ENCODE assay signal across 1 cellular context in the genomic region with DNA sequence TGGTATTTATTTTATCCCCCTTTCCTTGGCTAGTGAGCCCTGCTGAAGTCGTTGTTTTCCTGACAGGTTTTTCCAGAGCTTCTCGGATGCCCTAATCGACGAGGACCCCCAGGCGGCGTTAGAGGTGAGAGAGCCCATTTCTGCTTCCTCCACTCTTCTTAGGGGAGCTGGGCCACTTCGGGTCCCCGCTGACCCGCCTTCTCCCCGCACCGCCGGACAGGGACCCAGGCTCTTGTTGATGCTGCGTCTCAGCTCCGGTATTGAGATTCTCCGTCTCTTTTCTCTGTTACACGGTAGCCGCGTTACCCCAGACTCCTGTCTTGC.
TF ChIP-seq lines count a peak whose summit lies in the region.

No MANE protein-coding gene starts in this region.

TF ChIP-seq in HepG2, 621 proteins besides CTCF, POLR2A, EP300 and RAD21:
- TF ChIP-seq ZNF543 (CRISPR knock-in tag; IDR thresholded peaks at IDR 0.05) (0 out of 2 replicates have a peak, but pooled peaks have one; percentile 4), ZNF766 (CRISPR knock-in tag; IDR thresholded peaks at IDR 0.05; ENCODE audit: borderline replicate concordance) (0 out of 2 replicates have a peak, but pooled peaks have one; percentile 3), ZNF709 (CRISPR knock-in tag; IDR thresholded peaks at IDR 0.05) (no peak), ZNF678 (CRISPR knock-in tag; IDR thresholded peaks at IDR 0.05) (0 out of 2 replicates have a peak, but pooled peaks have one; percentile 44), ZNF207 (IDR thresholded peaks at IDR 0.05; ENCODE audit: borderline replicate concordance) (no peak), TP53 (CRISPR knock-in tag; conservative IDR thresholded peaks at IDR 0.05) (0 out of 2 replicates have a peak, but pooled peaks have one; percentile 14), KAT7 (CRISPR knock-in tag; IDR thresholded peaks at IDR 0.05; ENCODE audit: borderline replicate concordance) (peak; percentile 67; the same call in 1 of the 2 replicates), TARDBP (CRISPR knock-in tag; IDR thresholded peaks at IDR 0.05) (peak; percentile 3; the same call in 1 of the 2 replicates), GFI1 (CRISPR knock-in tag; IDR thresholded peaks at IDR 0.05; ENCODE audit: borderline replicate concordance) (peak; percentile 50; the same call in 1 of the 2 replicates), ZNF468 (CRISPR knock-in tag; IDR thresholded peaks at IDR 0.05) (0 out of 2 replicates have a peak, but pooled peaks have one; percentile 11), ZNF615 (CRISPR knock-in tag; IDR thresholded peaks at IDR 0.05; ENCODE audit: borderline replicate concordance) (0 out of 2 replicates have a peak, but pooled peaks have one; percentile 1), ZNF253 (CRISPR knock-in tag; IDR thresholded peaks at IDR 0.05; ENCODE audit: borderline replicate concordance) (no peak), RFX1 (IDR thresholded peaks at IDR 0.05) (no peak), ZNF75D (CRISPR knock-in tag; IDR thresholded peaks at IDR 0.05; ENCODE audit: borderline replicate concordance) (0 out of 2 replicates have a peak, but pooled peaks have one; percentile 28), ZNF496 (CRISPR knock-in tag; IDR thresholded peaks at IDR 0.05; ENCODE audit: insufficient replicate concordance) (no peak), ZKSCAN1 (IDR thresholded peaks at IDR 0.05; ENCODE audit: low read length) (no peak)
- TF ChIP-seq, protein P1, sequence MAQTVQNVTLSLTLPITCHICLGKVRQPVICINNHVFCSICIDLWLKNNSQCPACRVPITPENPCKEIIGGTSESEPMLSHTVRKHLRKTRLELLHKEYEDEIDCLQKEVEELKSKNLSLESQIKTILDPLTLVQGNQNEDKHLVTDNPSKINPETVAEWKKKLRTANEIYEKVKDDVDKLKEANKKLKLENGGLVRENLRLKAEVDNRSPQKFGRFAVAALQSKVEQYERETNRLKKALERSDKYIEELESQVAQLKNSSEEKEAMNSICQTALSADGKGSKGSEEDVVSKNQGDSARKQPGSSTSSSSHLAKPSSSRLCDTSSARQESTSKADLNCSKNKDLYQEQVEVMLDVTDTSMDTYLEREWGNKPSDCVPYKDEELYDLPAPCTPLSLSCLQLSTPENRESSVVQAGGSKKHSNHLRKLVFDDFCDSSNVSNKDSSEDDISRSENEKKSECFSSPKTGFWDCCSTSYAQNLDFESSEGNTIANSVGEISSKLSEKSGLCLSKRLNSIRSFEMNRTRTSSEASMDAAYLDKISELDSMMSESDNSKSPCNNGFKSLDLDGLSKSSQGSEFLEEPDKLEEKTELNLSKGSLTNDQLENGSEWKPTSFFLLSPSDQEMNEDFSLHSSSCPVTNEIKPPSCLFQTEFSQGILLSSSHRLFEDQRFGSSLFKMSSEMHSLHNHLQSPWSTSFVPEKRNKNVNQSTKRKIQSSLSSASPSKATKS (CRISPR knock-in tag; IDR thresholded peaks at IDR 0.05): peak; percentile 65; the same call in 1 of the 2 replicates
- TF ChIP-seq, protein P2, sequence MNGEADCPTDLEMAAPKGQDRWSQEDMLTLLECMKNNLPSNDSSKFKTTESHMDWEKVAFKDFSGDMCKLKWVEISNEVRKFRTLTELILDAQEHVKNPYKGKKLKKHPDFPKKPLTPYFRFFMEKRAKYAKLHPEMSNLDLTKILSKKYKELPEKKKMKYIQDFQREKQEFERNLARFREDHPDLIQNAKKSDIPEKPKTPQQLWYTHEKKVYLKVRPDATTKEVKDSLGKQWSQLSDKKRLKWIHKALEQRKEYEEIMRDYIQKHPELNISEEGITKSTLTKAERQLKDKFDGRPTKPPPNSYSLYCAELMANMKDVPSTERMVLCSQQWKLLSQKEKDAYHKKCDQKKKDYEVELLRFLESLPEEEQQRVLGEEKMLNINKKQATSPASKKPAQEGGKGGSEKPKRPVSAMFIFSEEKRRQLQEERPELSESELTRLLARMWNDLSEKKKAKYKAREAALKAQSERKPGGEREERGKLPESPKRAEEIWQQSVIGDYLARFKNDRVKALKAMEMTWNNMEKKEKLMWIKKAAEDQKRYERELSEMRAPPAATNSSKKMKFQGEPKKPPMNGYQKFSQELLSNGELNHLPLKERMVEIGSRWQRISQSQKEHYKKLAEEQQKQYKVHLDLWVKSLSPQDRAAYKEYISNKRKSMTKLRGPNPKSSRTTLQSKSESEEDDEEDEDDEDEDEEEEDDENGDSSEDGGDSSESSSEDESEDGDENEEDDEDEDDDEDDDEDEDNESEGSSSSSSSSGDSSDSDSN (CRISPR knock-in tag; IDR thresholded peaks at IDR 0.05): peak; percentile 24
- TF ChIP-seq, protein P3, sequence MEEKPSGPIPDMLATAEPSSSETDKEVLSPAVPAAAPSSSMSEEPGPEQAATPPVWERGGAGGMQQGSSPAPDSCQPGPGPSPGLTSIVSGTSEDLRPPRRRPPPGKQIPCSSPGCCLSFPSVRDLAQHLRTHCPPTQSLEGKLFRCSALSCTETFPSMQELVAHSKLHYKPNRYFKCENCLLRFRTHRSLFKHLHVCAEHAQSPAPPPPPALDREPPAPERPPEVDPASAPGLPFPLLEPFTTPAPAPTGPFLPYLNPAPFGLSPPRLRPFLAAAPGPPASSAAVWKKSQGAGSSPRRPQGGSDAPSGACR (CRISPR knock-in tag; IDR thresholded peaks at IDR 0.05): no peak
- TF ChIP-seq, protein P4, sequence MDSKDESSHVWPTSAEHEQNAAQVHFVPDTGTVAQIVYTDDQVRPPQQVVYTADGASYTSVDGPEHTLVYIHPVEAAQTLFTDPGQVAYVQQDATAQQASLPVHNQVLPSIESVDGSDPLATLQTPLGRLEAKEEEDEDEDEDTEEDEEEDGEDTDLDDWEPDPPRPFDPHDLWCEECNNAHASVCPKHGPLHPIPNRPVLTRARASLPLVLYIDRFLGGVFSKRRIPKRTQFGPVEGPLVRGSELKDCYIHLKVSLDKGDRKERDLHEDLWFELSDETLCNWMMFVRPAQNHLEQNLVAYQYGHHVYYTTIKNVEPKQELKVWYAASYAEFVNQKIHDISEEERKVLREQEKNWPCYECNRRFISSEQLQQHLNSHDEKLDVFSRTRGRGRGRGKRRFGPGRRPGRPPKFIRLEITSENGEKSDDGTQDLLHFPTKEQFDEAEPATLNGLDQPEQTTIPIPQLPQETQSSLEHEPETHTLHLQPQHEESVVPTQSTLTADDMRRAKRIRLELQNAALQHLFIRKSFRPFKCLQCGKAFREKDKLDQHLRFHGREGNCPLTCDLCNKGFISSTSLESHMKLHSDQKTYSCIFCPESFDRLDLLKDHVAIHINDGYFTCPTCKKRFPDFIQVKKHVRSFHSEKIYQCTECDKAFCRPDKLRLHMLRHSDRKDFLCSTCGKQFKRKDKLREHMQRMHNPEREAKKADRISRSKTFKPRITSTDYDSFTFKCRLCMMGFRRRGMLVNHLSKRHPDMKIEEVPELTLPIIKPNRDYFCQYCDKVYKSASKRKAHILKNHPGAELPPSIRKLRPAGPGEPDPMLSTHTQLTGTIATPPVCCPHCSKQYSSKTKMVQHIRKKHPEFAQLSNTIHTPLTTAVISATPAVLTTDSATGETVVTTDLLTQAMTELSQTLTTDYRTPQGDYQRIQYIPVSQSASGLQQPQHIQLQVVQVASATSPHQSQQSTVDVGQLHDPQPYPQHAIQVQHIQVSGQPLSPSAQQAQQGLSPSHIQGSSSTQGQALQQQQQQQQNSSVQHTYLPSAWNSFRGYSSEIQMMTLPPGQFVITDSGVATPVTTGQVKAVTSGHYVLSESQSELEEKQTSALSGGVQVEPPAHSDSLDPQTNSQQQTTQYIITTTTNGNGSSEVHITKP (CRISPR knock-in tag; IDR thresholded peaks at IDR 0.05; ENCODE audit: low read depth): peak; percentile 85
- TF ChIP-seq, protein P5, sequence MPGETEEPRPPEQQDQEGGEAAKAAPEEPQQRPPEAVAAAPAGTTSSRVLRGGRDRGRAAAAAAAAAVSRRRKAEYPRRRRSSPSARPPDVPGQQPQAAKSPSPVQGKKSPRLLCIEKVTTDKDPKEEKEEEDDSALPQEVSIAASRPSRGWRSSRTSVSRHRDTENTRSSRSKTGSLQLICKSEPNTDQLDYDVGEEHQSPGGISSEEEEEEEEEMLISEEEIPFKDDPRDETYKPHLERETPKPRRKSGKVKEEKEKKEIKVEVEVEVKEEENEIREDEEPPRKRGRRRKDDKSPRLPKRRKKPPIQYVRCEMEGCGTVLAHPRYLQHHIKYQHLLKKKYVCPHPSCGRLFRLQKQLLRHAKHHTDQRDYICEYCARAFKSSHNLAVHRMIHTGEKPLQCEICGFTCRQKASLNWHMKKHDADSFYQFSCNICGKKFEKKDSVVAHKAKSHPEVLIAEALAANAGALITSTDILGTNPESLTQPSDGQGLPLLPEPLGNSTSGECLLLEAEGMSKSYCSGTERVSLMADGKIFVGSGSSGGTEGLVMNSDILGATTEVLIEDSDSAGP (CRISPR knock-in tag; IDR thresholded peaks at IDR 0.05; ENCODE audit: borderline replicate concordance): 0 out of 2 replicates have a peak, but pooled peaks have one; percentile 12
- TF ChIP-seq, protein P6, sequence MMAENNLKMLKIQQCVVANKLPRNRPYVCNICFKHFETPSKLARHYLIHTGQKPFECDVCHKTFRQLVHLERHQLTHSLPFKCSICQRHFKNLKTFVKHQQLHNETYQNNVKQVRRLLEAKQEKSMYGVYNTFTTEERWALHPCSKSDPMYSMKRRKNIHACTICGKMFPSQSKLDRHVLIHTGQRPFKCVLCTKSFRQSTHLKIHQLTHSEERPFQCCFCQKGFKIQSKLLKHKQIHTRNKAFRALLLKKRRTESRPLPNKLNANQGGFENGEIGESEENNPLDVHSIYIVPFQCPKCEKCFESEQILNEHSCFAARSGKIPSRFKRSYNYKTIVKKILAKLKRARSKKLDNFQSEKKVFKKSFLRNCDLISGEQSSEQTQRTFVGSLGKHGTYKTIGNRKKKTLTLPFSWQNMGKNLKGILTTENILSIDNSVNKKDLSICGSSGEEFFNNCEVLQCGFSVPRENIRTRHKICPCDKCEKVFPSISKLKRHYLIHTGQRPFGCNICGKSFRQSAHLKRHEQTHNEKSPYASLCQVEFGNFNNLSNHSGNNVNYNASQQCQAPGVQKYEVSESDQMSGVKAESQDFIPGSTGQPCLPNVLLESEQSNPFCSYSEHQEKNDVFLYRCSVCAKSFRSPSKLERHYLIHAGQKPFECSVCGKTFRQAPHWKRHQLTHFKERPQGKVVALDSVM (CRISPR knock-in tag; IDR thresholded peaks at IDR 0.05): peak; percentile 28; the same call in 1 of the 2 replicates
- TF ChIP-seq, protein P7, sequence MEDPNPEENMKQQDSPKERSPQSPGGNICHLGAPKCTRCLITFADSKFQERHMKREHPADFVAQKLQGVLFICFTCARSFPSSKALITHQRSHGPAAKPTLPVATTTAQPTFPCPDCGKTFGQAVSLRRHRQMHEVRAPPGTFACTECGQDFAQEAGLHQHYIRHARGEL (CRISPR knock-in tag; IDR thresholded peaks at IDR 0.05): no peak
- TF ChIP-seq, protein P8, sequence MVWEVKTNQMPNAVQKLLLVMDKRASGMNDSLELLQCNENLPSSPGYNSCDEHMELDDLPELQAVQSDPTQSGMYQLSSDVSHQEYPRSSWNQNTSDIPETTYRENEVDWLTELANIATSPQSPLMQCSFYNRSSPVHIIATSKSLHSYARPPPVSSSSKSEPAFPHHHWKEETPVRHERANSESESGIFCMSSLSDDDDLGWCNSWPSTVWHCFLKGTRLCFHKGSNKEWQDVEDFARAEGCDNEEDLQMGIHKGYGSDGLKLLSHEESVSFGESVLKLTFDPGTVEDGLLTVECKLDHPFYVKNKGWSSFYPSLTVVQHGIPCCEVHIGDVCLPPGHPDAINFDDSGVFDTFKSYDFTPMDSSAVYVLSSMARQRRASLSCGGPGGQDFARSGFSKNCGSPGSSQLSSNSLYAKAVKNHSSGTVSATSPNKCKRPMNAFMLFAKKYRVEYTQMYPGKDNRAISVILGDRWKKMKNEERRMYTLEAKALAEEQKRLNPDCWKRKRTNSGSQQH (CRISPR knock-in tag; IDR thresholded peaks at IDR 0.05; ENCODE audit: low read depth): no peak
- TF ChIP-seq, protein P9, sequence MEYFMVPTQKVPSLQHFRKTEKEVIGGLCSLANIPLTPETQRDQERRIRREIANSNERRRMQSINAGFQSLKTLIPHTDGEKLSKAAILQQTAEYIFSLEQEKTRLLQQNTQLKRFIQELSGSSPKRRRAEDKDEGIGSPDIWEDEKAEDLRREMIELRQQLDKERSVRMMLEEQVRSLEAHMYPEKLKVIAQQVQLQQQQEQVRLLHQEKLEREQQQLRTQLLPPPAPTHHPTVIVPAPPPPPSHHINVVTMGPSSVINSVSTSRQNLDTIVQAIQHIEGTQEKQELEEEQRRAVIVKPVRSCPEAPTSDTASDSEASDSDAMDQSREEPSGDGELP (IDR thresholded peaks at IDR 0.05; ENCODE audit: borderline replicate concordance, low read depth): no peak
- TF ChIP-seq, protein P10, sequence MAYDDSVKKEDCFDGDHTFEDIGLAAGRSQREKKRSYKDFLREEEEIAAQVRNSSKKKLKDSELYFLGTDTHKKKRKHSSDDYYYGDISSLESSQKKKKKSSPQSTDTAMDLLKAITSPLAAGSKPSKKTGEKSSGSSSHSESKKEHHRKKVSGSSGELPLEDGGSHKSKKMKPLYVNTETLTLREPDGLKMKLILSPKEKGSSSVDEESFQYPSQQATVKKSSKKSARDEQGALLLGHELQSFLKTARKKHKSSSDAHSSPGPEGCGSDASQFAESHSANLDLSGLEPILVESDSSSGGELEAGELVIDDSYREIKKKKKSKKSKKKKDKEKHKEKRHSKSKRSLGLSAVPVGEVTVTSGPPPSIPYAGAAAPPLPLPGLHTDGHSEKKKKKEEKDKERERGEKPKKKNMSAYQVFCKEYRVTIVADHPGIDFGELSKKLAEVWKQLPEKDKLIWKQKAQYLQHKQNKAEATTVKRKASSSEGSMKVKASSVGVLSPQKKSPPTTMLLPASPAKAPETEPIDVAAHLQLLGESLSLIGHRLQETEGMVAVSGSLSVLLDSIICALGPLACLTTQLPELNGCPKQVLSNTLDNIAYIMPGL (CRISPR knock-in tag; IDR thresholded peaks at IDR 0.05; ENCODE audit: borderline replicate concordance in 1 of 2, low read depth in 1 of 2): peak in 1 of 2 experiments; percentile 0; a peak in 1 of 4 replicates
